9 cellular contexts compared by ENCODE assay signal in the genomic region with DNA sequence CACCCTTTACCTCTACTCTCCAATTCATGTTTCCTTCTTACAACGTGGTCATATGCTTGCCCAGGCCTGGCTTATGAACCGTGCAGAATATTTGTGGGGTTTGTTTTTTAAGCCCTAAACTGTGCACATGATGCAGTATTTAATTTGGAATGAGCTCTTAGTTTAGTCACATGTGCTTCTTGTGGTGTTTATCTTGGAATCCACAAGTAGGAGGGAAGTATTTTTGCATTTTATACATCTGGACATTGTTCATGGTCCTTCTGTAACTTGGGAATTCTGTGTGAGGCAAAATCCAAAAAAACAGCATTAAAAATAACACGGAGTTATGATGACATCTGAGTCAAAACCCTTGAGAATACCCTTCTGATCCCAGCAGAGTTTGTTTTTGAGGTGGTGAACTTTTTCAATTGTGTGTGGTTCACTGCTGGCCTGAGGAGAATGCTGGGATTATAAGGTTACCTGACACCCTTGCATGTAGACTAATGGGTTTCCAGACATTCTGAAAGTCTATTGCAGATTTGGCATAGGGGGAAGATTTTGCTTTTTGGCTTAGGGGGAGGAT.
A peak's percentile ranks its signal among the peaks of the same experiment; 100 is the strongest.
DNase-seq lines count a peak whose midpoint lies in the region; ATAC-seq, FAIRE-seq and TF ChIP-seq lines count a peak whose summit lies in the region.
"Had no signal": no experiment of that assay in that cellular context is flagged by ENCODE, and none has a peak within 500 bp of the region (broad histone marks: within the 10 kb centered on the region; RNA-seq: fewer than 3 reads in every experiment).

No MANE protein-coding gene starts in this region.

- no peak for ATAC-seq in GM18519 (IDR thresholded peaks at IDR 0.05; ENCODE audit: low FRiP score, unreplicated experiment)

- intact Hi-C loops in kidney (cut with DNase I): no loop called here
- intact Hi-C loops in activated T-helper 1 cell treated with anti-CD3 and anti-CD28 coated beads, Interleukin-12 subunit alpha, Interleukin-12 subunit beta, Interleukin-2, Interleukin-4 antibody, amounts not matched to agents 30 ng/mL and 10 ng/mL and 1 ng/mL, durations not matched to agents 14 hours and 24 hours and 36 hours (cut with micrococcal nuclease): loop anchor here (5.0 to 10.0 kb wide), 3 partner anchors 291 to 464 kb away; no protein-coding TSS in a partner anchor

- H3K27ac ChIP-seq in HEK293 (ENCODE audit: extremely low read depth, low read depth, low read length) (peak overlapping the region; percentile 81), kidney (ENCODE audit: low read depth in 2 of 2, low read length in 2 of 2) (peak overlapping the region; percentile 30 to 85), stomach smooth muscle (ENCODE audit: low read length) (peak overlapping the region; percentile 76)

- no peak overlapping the region for H3K27ac Mint-ChIP-seq in activated T-helper 1 cell treated with anti-CD3 and anti-CD28 coated beads, Interleukin-12 subunit alpha, Interleukin-12 subunit beta, Interleukin-2, Interleukin-4 antibody, amounts not matched to agents 30 ng/mL and 10 ng/mL and 1 ng/mL, durations not matched to agents 14 hours and 24 hours and 36 hours
- H3K27ac Mint-ChIP-seq: activated naive CD8-positive, alpha-beta T cell had no signal

- CTCF ChIA-PET in HEK293 (lab: Yijun Ruan, JAX): interaction anchor here (0.6 to 1.7 kb wide), 5 partner anchors 57 to 876 kb away, joined by 3 to 11 read pairs (median 4); no protein-coding TSS in a partner anchor

- no peaks in the 10 kb centered on the region for H3K27me3 ChIP-seq in stomach smooth muscle (ENCODE audit: control insufficient read depth in 1 of 2, insufficient read depth in 2 of 2, low read length in 2 of 2)

- H3K27me3 Mint-ChIP-seq in activated T-helper 1 cell treated with anti-CD3 and anti-CD28 coated beads, Interleukin-12 subunit alpha, Interleukin-12 subunit beta, Interleukin-2, Interleukin-4 antibody, amounts not matched to agents 30 ng/mL and 10 ng/mL and 1 ng/mL, durations not matched to agents 14 hours and 24 hours and 36 hours (ENCODE audit: insufficient read depth): no peaks in the 10 kb centered on the region
- H3K27me3 Mint-ChIP-seq: activated naive CD8-positive, alpha-beta T cell had no signal

- H3K4me1 ChIP-seq in HEK293 (ENCODE audit: control insufficient read depth, insufficient read depth, low read length) (peaks cover 34% of the 10 kb centered on the region), kidney (ENCODE audit: control insufficient read depth in 1 of 2, insufficient read depth in 1 of 2, low read depth in 1 of 2, low read length in 2 of 2) (peaks cover 12 to 25% of the 10 kb centered on the region in 2 donors), stomach smooth muscle (ENCODE audit: control insufficient read depth, insufficient read depth, low read length) (peaks cover 23% of the 10 kb centered on the region)

- DNase-seq in brain pericyte (ENCODE audit: low read depth, low spot score): peak; percentile 96
- no peak for DNase-seq in kidney
- no peak for DNase-seq in NCI-H2171 (lab: John Stamatoyannopoulos, UW)
- DNase-seq in activated T-helper 1 cell treated with anti-CD3 and anti-CD28 coated beads, Interleukin-12 subunit alpha, Interleukin-12 subunit beta, Interleukin-2, Interleukin-4 antibody, amounts not matched to agents 30 ng/mL and 10 ng/mL and 1 ng/mL, durations not matched to agents 14 hours and 24 hours and 36 hours (ENCODE audit: low spot score): no peak
- no peak for DNase-seq in midbrain (lab: John Stamatoyannopoulos, UW)

- H3K9me3 Mint-ChIP-seq in activated T-helper 1 cell treated with anti-CD3 and anti-CD28 coated beads, Interleukin-12 subunit alpha, Interleukin-12 subunit beta, Interleukin-2, Interleukin-4 antibody, amounts not matched to agents 30 ng/mL and 10 ng/mL and 1 ng/mL, durations not matched to agents 14 hours and 24 hours and 36 hours: no peaks in the 10 kb centered on the region

- H3K36me3 Mint-ChIP-seq in activated T-helper 1 cell treated with anti-CD3 and anti-CD28 coated beads, Interleukin-12 subunit alpha, Interleukin-12 subunit beta, Interleukin-2, Interleukin-4 antibody, amounts not matched to agents 30 ng/mL and 10 ng/mL and 1 ng/mL, durations not matched to agents 14 hours and 24 hours and 36 hours (ENCODE audit: low read depth): no peaks in the 10 kb centered on the region
- H3K36me3 Mint-ChIP-seq: activated naive CD8-positive, alpha-beta T cell had no signal

- H3K4me3 ChIP-seq in HEK293 (ENCODE audit: low read depth, low read length) (no peak overlapping the region), kidney (ENCODE audit: low read length in 2 of 2) (no peak overlapping the region), stomach smooth muscle (ENCODE audit: low read length in 2 of 2) (no peak overlapping the region)

- H3K4me3 Mint-ChIP-seq in activated T-helper 1 cell treated with anti-CD3 and anti-CD28 coated beads, Interleukin-12 subunit alpha, Interleukin-12 subunit beta, Interleukin-2, Interleukin-4 antibody, amounts not matched to agents 30 ng/mL and 10 ng/mL and 1 ng/mL, durations not matched to agents 14 hours and 24 hours and 36 hours: no peak overlapping the region
- H3K4me3 Mint-ChIP-seq: activated naive CD8-positive, alpha-beta T cell had no signal

- POLR2A ChIA-PET in HEK293 (lab: Yijun Ruan, JAX): no interaction called here

- H3K9ac ChIP-seq in kidney (ENCODE audit: low read length in 2 of 2) (no peak overlapping the region), stomach smooth muscle (ENCODE audit: low read length in 2 of 2) (peak overlapping the region; percentile 13 to 52)

- FAIRE-seq in kidney (lab: Jason Lieb, UNC): no peak

- no peaks in the 10 kb centered on the region for H3K9me3 ChIP-seq in HEK293 (ENCODE audit: control insufficient read depth, insufficient read depth, low read depth, low read length)
- no peaks in the 10 kb centered on the region for H3K9me3 ChIP-seq in kidney (ENCODE audit: control insufficient read depth in 1 of 2, low read length in 2 of 2)
- no peaks in the 10 kb centered on the region for H3K9me3 ChIP-seq in stomach smooth muscle (ENCODE audit: control insufficient read depth in 2 of 2, low read length in 2 of 2)

- no peaks in the 10 kb centered on the region for H3K36me3 ChIP-seq in HEK293 (ENCODE audit: control insufficient read depth in 2 of 2, insufficient read depth in 1 of 2, low read length in 2 of 2)
- H3K36me3 ChIP-seq in kidney (ENCODE audit: control insufficient read depth in 1 of 2, insufficient read depth in 2 of 2, low read length in 2 of 2): no peaks in the 10 kb centered on the region
- H3K36me3 ChIP-seq in stomach smooth muscle (ENCODE audit: control insufficient read depth in 2 of 2, insufficient read depth in 2 of 2, low read length in 2 of 2): no peaks in the 10 kb centered on the region

- TF ChIP-seq CTCF in HEK293 (tag by site-specific recombination; IDR thresholded peaks at IDR 0.05) (no peak), kidney (IDR thresholded peaks at IDR 0.05; ENCODE audit: borderline replicate concordance, extremely low read depth, insufficient read depth) (no peak)

- no peaks in the 10 kb centered on the region for H3K4me1 Mint-ChIP-seq in activated T-helper 1 cell treated with anti-CD3 and anti-CD28 coated beads, Interleukin-12 subunit alpha, Interleukin-12 subunit beta, Interleukin-2, Interleukin-4 antibody, amounts not matched to agents 30 ng/mL and 10 ng/mL and 1 ng/mL, durations not matched to agents 14 hours and 24 hours and 36 hours (ENCODE audit: low read depth)

TF ChIP-seq in HEK293, 187 proteins besides CTCF, POLR2A, EP300 and RAD21 (continues in another document):
- no peak for TF ChIP-seq ZBTB48 (tag by site-specific recombination; IDR thresholded peaks at IDR 0.05)
- TF ChIP-seq FEZF1 (tag by site-specific recombination; IDR thresholded peaks at IDR 0.05): peak; percentile 55
- TF ChIP-seq ZBTB21 (tag by site-specific recombination; IDR thresholded peaks at IDR 0.05): 0 out of 2 replicates have a peak, but pooled peaks have one; percentile 24
- TF ChIP-seq SP7 (tag by site-specific recombination; IDR thresholded peaks at IDR 0.05): 0 out of 2 replicates have a peak, but pooled peaks have one; percentile 48
- TF ChIP-seq OSR2 (tag by site-specific recombination; IDR thresholded peaks at IDR 0.05): peak; percentile 48; the same call in 1 of the 2 replicates
- TF ChIP-seq, protein P1, sequence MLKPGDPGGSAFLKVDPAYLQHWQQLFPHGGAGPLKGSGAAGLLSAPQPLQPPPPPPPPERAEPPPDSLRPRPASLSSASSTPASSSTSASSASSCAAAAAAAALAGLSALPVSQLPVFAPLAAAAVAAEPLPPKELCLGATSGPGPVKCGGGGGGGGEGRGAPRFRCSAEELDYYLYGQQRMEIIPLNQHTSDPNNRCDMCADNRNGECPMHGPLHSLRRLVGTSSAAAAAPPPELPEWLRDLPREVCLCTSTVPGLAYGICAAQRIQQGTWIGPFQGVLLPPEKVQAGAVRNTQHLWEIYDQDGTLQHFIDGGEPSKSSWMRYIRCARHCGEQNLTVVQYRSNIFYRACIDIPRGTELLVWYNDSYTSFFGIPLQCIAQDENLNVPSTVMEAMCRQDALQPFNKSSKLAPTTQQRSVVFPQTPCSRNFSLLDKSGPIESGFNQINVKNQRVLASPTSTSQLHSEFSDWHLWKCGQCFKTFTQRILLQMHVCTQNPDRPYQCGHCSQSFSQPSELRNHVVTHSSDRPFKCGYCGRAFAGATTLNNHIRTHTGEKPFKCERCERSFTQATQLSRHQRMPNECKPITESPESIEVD (tag by site-specific recombination; IDR thresholded peaks at IDR 0.05): peak; percentile 99
- peak; percentile 67 for TF ChIP-seq ZNF629 (tag by site-specific recombination; IDR thresholded peaks at IDR 0.05)
- TF ChIP-seq, protein P2, sequence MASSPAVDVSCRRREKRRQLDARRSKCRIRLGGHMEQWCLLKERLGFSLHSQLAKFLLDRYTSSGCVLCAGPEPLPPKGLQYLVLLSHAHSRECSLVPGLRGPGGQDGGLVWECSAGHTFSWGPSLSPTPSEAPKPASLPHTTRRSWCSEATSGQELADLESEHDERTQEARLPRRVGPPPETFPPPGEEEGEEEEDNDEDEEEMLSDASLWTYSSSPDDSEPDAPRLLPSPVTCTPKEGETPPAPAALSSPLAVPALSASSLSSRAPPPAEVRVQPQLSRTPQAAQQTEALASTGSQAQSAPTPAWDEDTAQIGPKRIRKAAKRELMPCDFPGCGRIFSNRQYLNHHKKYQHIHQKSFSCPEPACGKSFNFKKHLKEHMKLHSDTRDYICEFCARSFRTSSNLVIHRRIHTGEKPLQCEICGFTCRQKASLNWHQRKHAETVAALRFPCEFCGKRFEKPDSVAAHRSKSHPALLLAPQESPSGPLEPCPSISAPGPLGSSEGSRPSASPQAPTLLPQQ (tag by site-specific recombination; IDR thresholded peaks at IDR 0.05): 0 out of 2 replicates have a peak, but pooled peaks have one; percentile 9
- peak; percentile 64 for TF ChIP-seq KLF8 (tag by site-specific recombination; IDR thresholded peaks at IDR 0.05)

Comparison
In these comparisons a context has a peak if more than half of its experiments do, and no peak if none do; other contexts are left out.
1. H3K9ac ChIP-seq: peak in stomach smooth muscle (2 of 2); none in kidney (0 of 2).
2. Peak in every context shown above with its lines, with median percentiles within 50 percentile points of each other: H3K27ac ChIP-seq.